In genomic region chr1:77282187-77282865, GRCh38 we compare ENCODE assay signal across 8 cellular contexts.
DNase-seq lines count a peak whose midpoint lies in the region; ATAC-seq, FAIRE-seq and TF ChIP-seq lines count a peak whose summit lies in the region.

No MANE protein-coding gene starts in this region.

- peak; percentile 34 for ATAC-seq in HG02981 (IDR thresholded peaks at IDR 0.05; ENCODE audit: unreplicated experiment)
- no peak for ATAC-seq in HG03571 (IDR thresholded peaks at IDR 0.05; ENCODE audit: unreplicated experiment)

- peak overlapping the region; percentile 90 for H3K27ac ChIP-seq in caudate nucleus (ENCODE audit: low read depth, low read length)

- no peak for FAIRE-seq in GM19239 (lab: Jason Lieb, UNC)

- in situ Hi-C loops in GM13977 (cut with MboI; ENCODE audit: low pct_unique_long_range_greater_than_20kb, low sequenced_read_pairs, unreplicated experiment) = no loop called here

- no peak for TF ChIP-seq CTCF in GM13977 (IDR thresholded peaks at IDR 0.05; ENCODE audit: extremely low read depth, insufficient read depth, missing control alignments)

- DNase-seq in GM13977 (ENCODE audit: low spot score) (peak; percentile 53), T-helper 2 cell (peak; percentile 1 to 26 (median 7)), caudate nucleus (lab: John Stamatoyannopoulos, UW) (peak in 29 of 61 donors; percentile 21 to 77 (median 48)), kidney tubule cell (ENCODE audit: low spot score) (peak; percentile 50), GM19239 (ENCODE audit: insufficient read length, low spot score) (no peak)
- peak; percentile 19 to 29 for DNase-seq in stimulated activated CD4-positive, alpha-beta T cell treated with anti-CD3 and anti-CD28 coated beads, Interleukin-2, amount 100 ng/mL, for 48 hours
